In the genomic region with DNA sequence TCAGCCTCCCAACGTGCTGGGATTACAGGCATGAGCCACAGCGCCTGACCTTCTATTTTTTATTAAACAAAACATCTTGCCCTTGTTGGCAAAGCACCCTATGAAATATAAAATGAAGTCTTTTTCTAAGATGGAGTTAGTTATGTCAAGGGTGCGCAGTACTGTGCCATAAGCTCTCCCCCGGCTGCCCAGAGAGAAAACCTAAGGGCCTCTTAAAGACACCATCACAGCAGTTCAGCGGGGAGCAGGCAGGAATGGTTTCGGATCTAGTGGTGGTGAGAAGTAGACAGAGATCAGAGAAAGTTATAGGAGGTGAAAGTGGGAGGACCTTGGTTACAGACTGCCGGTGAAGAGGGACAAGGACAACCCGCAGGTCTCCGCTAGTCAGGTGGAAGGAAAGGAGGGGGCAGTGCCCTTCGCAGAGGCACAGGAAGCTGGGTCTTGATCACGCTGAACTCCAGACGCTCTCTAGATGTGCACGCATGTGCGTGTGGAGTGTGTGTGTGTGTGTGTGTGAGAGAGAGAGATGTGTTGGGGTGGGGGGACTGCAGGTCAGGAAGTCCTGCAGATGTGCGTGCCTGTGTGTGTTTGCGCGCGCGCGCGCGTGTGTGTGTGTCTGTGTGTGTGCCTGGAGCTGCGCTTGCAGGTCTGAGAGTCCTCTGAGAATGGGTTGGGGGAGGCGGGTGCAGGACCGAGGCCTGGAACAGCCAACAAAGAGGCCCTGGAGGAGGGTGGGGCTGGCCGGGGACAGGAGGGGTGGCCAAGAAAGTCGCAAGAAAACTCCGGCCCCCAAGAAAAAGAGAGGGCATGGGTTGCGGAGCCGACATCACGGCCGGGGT, we compare ENCODE assay signal across 8 cellular contexts.
DNase-seq lines count a peak whose midpoint lies in the region; ATAC-seq and TF ChIP-seq lines count a peak whose summit lies in the region.

No MANE protein-coding gene starts in this region.

- peak overlapping the region; percentile 79 for H3K4me3 ChIP-seq in astrocyte of the cerebellum (ENCODE audit: low read depth, low read length)

- DNase-seq in GDM1 (lab: John Stamatoyannopoulos, UW): peak; percentile 60
- DNase-seq in KBM-7: peak; percentile 95
- DNase-seq in T-helper 22 cell (ENCODE audit: low read depth): peak; percentile 69
- DNase-seq in astrocyte of the cerebellum (ENCODE audit: low read depth): no peak
- peak; percentile 72 for DNase-seq in iris pigment epithelial cell (ENCODE audit: low read depth)
- peak; percentile 21 to 23 for DNase-seq in stimulated activated CD4-positive, alpha-beta T cell treated with anti-CD3 and anti-CD28 coated beads, Interleukin-1b, Interleukin-23, amount 100 ng/mL, for 1 hour (ENCODE audit: low read depth in 2 of 2)
- DNase-seq in NCI-H1048 (lab: John Stamatoyannopoulos, UW): no peak

- TF ChIP-seq CTCF in astrocyte of the cerebellum (IDR thresholded peaks at IDR 0.05; ENCODE audit: low read depth, low read length, missing control alignments): no peak

- in situ Hi-C loops in KBM-7 (cut with MboI; ENCODE audit: low pct_unique_long_range_greater_than_20kb, low sequenced_read_pairs) (no loop called here), astrocyte of the cerebellum (cut with HindIII; ENCODE audit: low sequenced_read_pairs) (no loop called here)

- ATAC-seq in GM19467 (IDR thresholded peaks at IDR 0.05; ENCODE audit: unreplicated experiment): no peak

Comparison
In these comparisons a context has a peak if more than half of its experiments do, and no peak if none do; other contexts are left out.
1. DNase-seq: peak in GDM1 (single experiment), KBM-7 (single experiment), T-helper 22 cell (single experiment), iris pigment epithelial cell (single experiment) and stimulated activated CD4-positive, alpha-beta T cell treated with anti-CD3 and anti-CD28 coated beads, Interleukin-1b, Interleukin-23, amount 100 ng/mL, for 1 hour (2 of 2); none in astrocyte of the cerebellum (single experiment) and NCI-H1048 (single experiment).